ENCODE assay signal across 1 cellular context in genomic region chr14:34452258-34452822, GRCh38.
TF ChIP-seq lines count a peak whose summit lies in the region.

No MANE protein-coding gene starts in this region.

TF ChIP-seq in A549, 52 proteins besides CTCF, POLR2A, EP300 and RAD21 (continued from another document):
- TF ChIP-seq, protein P1, sequence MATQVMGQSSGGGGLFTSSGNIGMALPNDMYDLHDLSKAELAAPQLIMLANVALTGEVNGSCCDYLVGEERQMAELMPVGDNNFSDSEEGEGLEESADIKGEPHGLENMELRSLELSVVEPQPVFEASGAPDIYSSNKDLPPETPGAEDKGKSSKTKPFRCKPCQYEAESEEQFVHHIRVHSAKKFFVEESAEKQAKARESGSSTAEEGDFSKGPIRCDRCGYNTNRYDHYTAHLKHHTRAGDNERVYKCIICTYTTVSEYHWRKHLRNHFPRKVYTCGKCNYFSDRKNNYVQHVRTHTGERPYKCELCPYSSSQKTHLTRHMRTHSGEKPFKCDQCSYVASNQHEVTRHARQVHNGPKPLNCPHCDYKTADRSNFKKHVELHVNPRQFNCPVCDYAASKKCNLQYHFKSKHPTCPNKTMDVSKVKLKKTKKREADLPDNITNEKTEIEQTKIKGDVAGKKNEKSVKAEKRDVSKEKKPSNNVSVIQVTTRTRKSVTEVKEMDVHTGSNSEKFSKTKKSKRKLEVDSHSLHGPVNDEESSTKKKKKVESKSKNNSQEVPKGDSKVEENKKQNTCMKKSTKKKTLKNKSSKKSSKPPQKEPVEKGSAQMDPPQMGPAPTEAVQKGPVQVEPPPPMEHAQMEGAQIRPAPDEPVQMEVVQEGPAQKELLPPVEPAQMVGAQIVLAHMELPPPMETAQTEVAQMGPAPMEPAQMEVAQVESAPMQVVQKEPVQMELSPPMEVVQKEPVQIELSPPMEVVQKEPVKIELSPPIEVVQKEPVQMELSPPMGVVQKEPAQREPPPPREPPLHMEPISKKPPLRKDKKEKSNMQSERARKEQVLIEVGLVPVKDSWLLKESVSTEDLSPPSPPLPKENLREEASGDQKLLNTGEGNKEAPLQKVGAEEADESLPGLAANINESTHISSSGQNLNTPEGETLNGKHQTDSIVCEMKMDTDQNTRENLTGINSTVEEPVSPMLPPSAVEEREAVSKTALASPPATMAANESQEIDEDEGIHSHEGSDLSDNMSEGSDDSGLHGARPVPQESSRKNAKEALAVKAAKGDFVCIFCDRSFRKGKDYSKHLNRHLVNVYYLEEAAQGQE (IDR thresholded peaks at IDR 0.05) = no peak
- TF ChIP-seq CHD4 (IDR thresholded peaks at IDR 0.05; ENCODE audit: borderline replicate concordance) (no peak), MAZ (IDR thresholded peaks at IDR 0.05; ENCODE audit: borderline replicate concordance, low read depth, low read length) (no peak), JUNB (IDR thresholded peaks at IDR 0.05) (no peak), EHMT2 (IDR thresholded peaks at IDR 0.05; ENCODE audit: low read depth) (no peak), RNF2 (IDR thresholded peaks at IDR 0.05; ENCODE audit: borderline replicate concordance, low read depth) (no peak)
